Comparison of ENCODE assay signal across 6 cellular contexts in the genomic region with DNA sequence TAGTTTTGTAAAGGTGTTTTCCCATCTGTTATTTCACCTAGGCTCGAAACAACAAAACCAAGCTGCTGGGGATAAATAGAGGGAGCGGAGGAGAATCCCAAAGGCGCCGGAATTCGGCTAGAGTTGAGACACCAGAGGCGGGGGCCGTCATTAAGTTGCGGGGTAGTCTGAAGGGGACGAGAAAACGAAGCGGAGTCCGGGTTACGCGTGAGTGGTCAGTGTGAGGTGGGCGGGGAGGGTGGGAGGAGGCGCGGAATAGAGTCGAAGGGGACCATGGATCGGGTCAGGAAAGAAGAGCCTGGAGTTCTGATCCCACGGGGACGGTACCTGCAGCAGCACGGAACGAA.
DNase-seq lines count a peak whose midpoint lies in the region.

No MANE protein-coding gene starts in this region.

- H3K27me3 ChIP-seq in adipocyte (replicated peaks; ENCODE audit: control insufficient read depth, insufficient read depth, low read length) (no peaks in the 10 kb centered on the region), mucosa of stomach (ENCODE audit: control insufficient read depth, insufficient read depth, low read length) (no peaks in the 10 kb centered on the region)

- peak overlapping the region; percentile 96 for H3K9ac ChIP-seq in adipocyte (ENCODE audit: low read length)
- peak overlapping the region; percentile 94 for H3K9ac ChIP-seq in mucosa of stomach (ENCODE audit: low read length)

- no peaks in the 10 kb centered on the region for H3K9me3 ChIP-seq in adipocyte (ENCODE audit: control insufficient read depth, low read length)
- no peaks in the 10 kb centered on the region for H3K9me3 ChIP-seq in mucosa of stomach (ENCODE audit: control insufficient read depth, low read length)

- H3K36me3 ChIP-seq in adipocyte (ENCODE audit: control insufficient read depth, insufficient read depth, low read length, severe bottlenecking): peaks cover 51% of the 10 kb centered on the region
- H3K36me3 ChIP-seq in mucosa of stomach (ENCODE audit: control insufficient read depth, insufficient read depth, low read length): peaks cover 20% of the 10 kb centered on the region

- DNase-seq in NCI-H2227 (lab: John Stamatoyannopoulos, UW; ENCODE audit: unreplicated experiment): peak; percentile 58
- no peak for DNase-seq in NCI-H2227 treated with DMSO at 0.1 percent for 48 hours (lab: John Stamatoyannopoulos, UW)
- DNase-seq in adipocyte (ENCODE audit: low read depth): peak; percentile 64
- DNase-seq in middle frontal gyrus (ENCODE audit: extremely low spot score, low spot score): no peak
- DNase-seq in COR-L47 (lab: John Stamatoyannopoulos, UW): no peak

- H3K4me1 ChIP-seq in adipocyte (ENCODE audit: control insufficient read depth, insufficient read depth, low read length): peaks cover 16% of the 10 kb centered on the region
- peaks cover 9% of the 10 kb centered on the region for H3K4me1 ChIP-seq in mucosa of stomach (ENCODE audit: control insufficient read depth, insufficient read depth, low read length)

- H3K4me3 ChIP-seq in adipocyte (ENCODE audit: low read length): peak overlapping the region; percentile 94
- H3K4me3 ChIP-seq in mucosa of stomach (ENCODE audit: low read length): peak overlapping the region; percentile 34

Comparison
In these comparisons a context has a peak if more than half of its experiments do, and no peak if none do; other contexts are left out.
1. DNase-seq: peak in NCI-H2227 (single experiment) and adipocyte (single experiment); none in NCI-H2227 treated with DMSO at 0.1 percent for 48 hours (single experiment), middle frontal gyrus (single experiment) and COR-L47 (single experiment).